Comparison of ENCODE assay signal across 9 cellular contexts in genomic region chr17:67474081-67474661, GRCh38.
A peak's percentile ranks its signal among the peaks of the same experiment; 100 is the strongest.
DNase-seq lines count a peak whose midpoint lies in the region; ATAC-seq, FAIRE-seq and TF ChIP-seq lines count a peak whose summit lies in the region.
"Had no signal": no experiment of that assay in that cellular context is flagged by ENCODE, and none has a peak within 500 bp of the region (broad histone marks: within the 10 kb centered on the region; RNA-seq: fewer than 3 reads in every experiment).

No MANE protein-coding gene starts in this region.

- POLR2A ChIA-PET in HepG2 (lab: Yijun Ruan, JAX): no interaction called here

- no peak overlapping the region for H3K9ac ChIP-seq in liver (ENCODE audit: low read depth in 1 of 2, low read length in 2 of 2)
- no peak overlapping the region for H3K9ac ChIP-seq in HepG2 (ENCODE audit: insufficient read depth, low read depth, low read length)

- H3K36me3 ChIP-seq in liver (ENCODE audit: control insufficient read depth in 4 of 4, insufficient read depth in 3 of 4, low read depth in 1 of 4, low read length in 3 of 4) (no peaks in the 10 kb centered on the region), HepG2 (replicated peaks in 1 of 2; ENCODE audit: control insufficient read depth in 1 of 2, insufficient read depth in 2 of 2, low read length in 2 of 2) (no peaks in the 10 kb centered on the region), breast epithelium (no peaks in the 10 kb centered on the region), vagina (no peaks in the 10 kb centered on the region)

- no peaks in the 10 kb centered on the region for H3K79me2 ChIP-seq in HepG2 (ENCODE audit: insufficient read depth, low read length)

- TF ChIP-seq POLR2A in HepG2 (IDR thresholded peaks at IDR 0.05; ENCODE audit: insufficient read depth in 1 of 2, low read depth in 2 of 2, low read length in 2 of 2) (no peak), breast epithelium (IDR thresholded peaks at IDR 0.05) (no peak), vagina (IDR thresholded peaks at IDR 0.05) (no peak)

- ATAC-seq in HepG2 (no peak), HG02759 (IDR thresholded peaks at IDR 0.05; ENCODE audit: unreplicated experiment) (no peak)

- BruUV-seq in HepG2 (replicated peaks; lab: Mats Ljungman, UMichigan): no TSS peak

- WGBS in liver: 67% methylated on average over 12 of the region's 12 CpGs
- WGBS in HepG2 (ENCODE audit: low lambda C conversion rate): 33% methylated on average over 12 of the region's 12 CpGs

- H3K4me1 ChIP-seq in liver (ENCODE audit: control insufficient read depth in 4 of 4, insufficient read depth in 4 of 4, low read length in 3 of 4) (peaks cover 0 to 9% (median under 1%) of the 10 kb centered on the region in 4 donors), HepG2 (ENCODE audit: insufficient read depth, low read length) (peaks cover 9% of the 10 kb centered on the region; the same call in 1 of the 2 replicates), breast epithelium (no peaks in the 10 kb centered on the region), vagina (peaks cover 34% of the 10 kb centered on the region)

- TF ChIP-seq RAD21 in liver (IDR thresholded peaks at IDR 0.05): peak in 1 of 2 donors; percentile 31
- TF ChIP-seq RAD21 in HepG2 (CRISPR knock-in tag; IDR thresholded peaks at IDR 0.05): no peak

- TF ChIP-seq CTCF in liver (IDR thresholded peaks at IDR 0.05; ENCODE audit: low read depth, low read length, missing input control): no peak
- no peak for TF ChIP-seq CTCF in HepG2 (CRISPR knock-in tag; IDR thresholded peaks at IDR 0.05)
- no peak for TF ChIP-seq CTCF in breast epithelium (IDR thresholded peaks at IDR 0.05)
- no peak for TF ChIP-seq CTCF in vagina (IDR thresholded peaks at IDR 0.05)

- no peaks in the 10 kb centered on the region for H4K20me1 ChIP-seq in HepG2 (ENCODE audit: insufficient read depth, low read length)

- H3K4me3 ChIP-seq in liver (ENCODE audit: low read depth in 1 of 3, low read length in 3 of 3) (no peak overlapping the region), HepG2 (replicated peaks in 1 of 3; ENCODE audit: insufficient read depth in 1 of 3, low read depth in 2 of 3, low read length in 3 of 3) (no peak overlapping the region), breast epithelium (peak overlapping the region in 1 of 3 donors; percentile 2), vagina (no peak overlapping the region)

- intact Hi-C loops in HepG2 (cut with micrococcal nuclease; ENCODE audit: unreplicated experiment) (no loop called here), breast epithelium (cut with DNase I; ENCODE audit: low total_unique reads) (no loop called here), vagina (cut with DNase I) (loop anchor here (10.0 kb wide), 1 partner anchor 99 kb away; the partner anchor contains the start of gene PITPNC1)

- no peak overlapping the region for H3K4me2 ChIP-seq in HepG2 (ENCODE audit: low read depth, low read length)

- in situ Hi-C loops in HepG2 (cut with HindIII; ENCODE audit: extremely low pct_ligation_motif_present, low pct_unique_long_range_greater_than_20kb): no loop called here

- no peaks in the 10 kb centered on the region for H3K27me3 ChIP-seq in liver (ENCODE audit: control insufficient read depth in 4 of 4, insufficient read depth in 4 of 4, low read length in 3 of 4)
- H3K27me3 ChIP-seq in HepG2 (ENCODE audit: control insufficient read depth in 1 of 2, insufficient read depth in 2 of 2, low read length in 2 of 2): no peaks in the 10 kb centered on the region
- H3K27me3 ChIP-seq in breast epithelium: no peaks in the 10 kb centered on the region
- H3K27me3 ChIP-seq in vagina: no peaks in the 10 kb centered on the region

- no peak overlapping the region for H2AFZ ChIP-seq in HepG2 (ENCODE audit: low read length)

- no peaks in the 10 kb centered on the region for H3K9me3 ChIP-seq in liver (ENCODE audit: control insufficient read depth in 4 of 4, low read length in 3 of 4)
- H3K9me3 ChIP-seq in HepG2 (ENCODE audit: low read length): no peaks in the 10 kb centered on the region
- H3K9me3 ChIP-seq in breast epithelium: no peaks in the 10 kb centered on the region
- no peaks in the 10 kb centered on the region for H3K9me3 ChIP-seq in vagina

- TF ChIP-seq EP300 in HepG2 (IDR thresholded peaks at IDR 0.05; ENCODE audit: low read depth in 2 of 2, low read length in 2 of 2) (no peak), HepG2 (CRISPR knock-in tag; IDR thresholded peaks at IDR 0.05; ENCODE audit: borderline replicate concordance) (no peak)

- DNase-seq in HepG2 (ENCODE audit: low spot score): no peak
- DNase-seq in breast epithelium (ENCODE audit: low spot score in 2 of 2): no peak
- DNase-seq in medulla oblongata (ENCODE audit: extremely low spot score): peak; percentile 56
- no peak for DNase-seq in vagina (ENCODE audit: extremely low spot score in 2 of 2)
- no peak for DNase-seq in iPS-NIHi11 (ENCODE audit: low spot score)
- DNase-seq in NCI-H446 treated with DMSO at 0.1 percent for 48 hours (lab: John Stamatoyannopoulos, UW): no peak
- DNase-seq: DMS153 had no signal

- H3K27ac ChIP-seq in liver (ENCODE audit: low read depth in 1 of 2, low read length in 2 of 2) (no peak overlapping the region), HepG2 (ENCODE audit: extremely low read length, insufficient read depth, low read length) (no peak overlapping the region), breast epithelium (peak overlapping the region; percentile 43 to 56), vagina (peak overlapping the region; percentile 54)

- FAIRE-seq in HepG2 (lab: Jason Lieb, UNC): no peak

- CTCF ChIA-PET in HepG2 (lab: Yijun Ruan, JAX; ENCODE audit: low intra/inter-chr PET ratio, low total read pairs): interaction anchor here (2.2 kb wide), 1 partner anchor 96 kb away, joined by 21 read pairs; the partner anchor contains the start of gene PITPNC1

TF ChIP-seq in liver, 16 proteins besides CTCF, POLR2A, EP300 and RAD21:
- TF ChIP-seq NR2F2 (IDR thresholded peaks at IDR 0.05) (peak; percentile 55), REST (IDR thresholded peaks at IDR 0.05) (no peak), ATF3 (IDR thresholded peaks at IDR 0.05) (no peak), JUND (IDR thresholded peaks at IDR 0.05) (no peak), FOXA2 (IDR thresholded peaks at IDR 0.05) (no peak)

TF ChIP-seq in HepG2, 621 proteins besides CTCF, POLR2A, EP300 and RAD21 (continues in another document):
- TF ChIP-seq ZNF703 (CRISPR knock-in tag; IDR thresholded peaks at IDR 0.05; ENCODE audit: borderline replicate concordance) (no peak), ZBTB7B (CRISPR knock-in tag; IDR thresholded peaks at IDR 0.05) (no peak), MTF1 (CRISPR knock-in tag; IDR thresholded peaks at IDR 0.05) (no peak), ZNF790 (CRISPR knock-in tag; IDR thresholded peaks at IDR 0.05; ENCODE audit: borderline replicate concordance) (no peak), SP140L (CRISPR knock-in tag; IDR thresholded peaks at IDR 0.05; ENCODE audit: borderline replicate concordance) (no peak), ZNF451 (CRISPR knock-in tag; IDR thresholded peaks at IDR 0.05) (no peak), ELF4 (CRISPR knock-in tag; IDR thresholded peaks at IDR 0.05; ENCODE audit: borderline replicate concordance) (no peak), ZNF180 (CRISPR knock-in tag; IDR thresholded peaks at IDR 0.05; ENCODE audit: borderline replicate concordance, low read depth) (no peak), PHF20 (CRISPR knock-in tag; IDR thresholded peaks at IDR 0.05) (no peak), ZSCAN29 (CRISPR knock-in tag; conservative IDR thresholded peaks at IDR 0.05) (no peak)
- TF ChIP-seq, protein P1, sequence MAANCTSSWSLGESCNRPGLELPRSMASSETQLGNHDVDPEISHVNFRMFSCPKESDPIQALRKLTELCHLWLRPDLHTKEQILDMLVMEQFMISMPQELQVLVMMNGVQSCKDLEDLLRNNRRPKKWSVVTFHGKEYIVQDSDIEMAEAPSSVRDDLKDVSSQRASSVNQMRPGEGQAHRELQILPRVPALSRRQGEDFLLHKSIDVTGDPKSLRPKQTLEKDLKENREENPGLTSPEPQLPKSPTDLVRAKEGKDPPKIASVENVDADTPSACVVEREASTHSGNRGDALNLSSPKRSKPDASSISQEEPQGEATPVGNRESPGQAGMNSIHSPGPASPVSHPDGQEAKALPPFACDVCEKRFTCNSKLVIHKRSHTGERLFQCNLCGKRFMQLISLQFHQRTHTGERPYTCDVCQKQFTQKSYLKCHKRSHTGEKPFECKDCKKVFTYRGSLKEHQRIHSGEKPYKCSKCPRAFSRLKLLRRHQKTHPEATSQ (CRISPR knock-in tag; IDR thresholded peaks at IDR 0.05; ENCODE audit: borderline replicate concordance): no peak
- TF ChIP-seq, protein P2, sequence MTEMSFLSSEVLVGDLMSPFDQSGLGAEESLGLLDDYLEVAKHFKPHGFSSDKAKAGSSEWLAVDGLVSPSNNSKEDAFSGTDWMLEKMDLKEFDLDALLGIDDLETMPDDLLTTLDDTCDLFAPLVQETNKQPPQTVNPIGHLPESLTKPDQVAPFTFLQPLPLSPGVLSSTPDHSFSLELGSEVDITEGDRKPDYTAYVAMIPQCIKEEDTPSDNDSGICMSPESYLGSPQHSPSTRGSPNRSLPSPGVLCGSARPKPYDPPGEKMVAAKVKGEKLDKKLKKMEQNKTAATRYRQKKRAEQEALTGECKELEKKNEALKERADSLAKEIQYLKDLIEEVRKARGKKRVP (CRISPR knock-in tag; IDR thresholded peaks at IDR 0.05): no peak

Comparison
In these comparisons a context has a peak if more than half of its experiments do, and no peak if none do; other contexts are left out.
1. H3K27ac ChIP-seq: peak in breast epithelium (2 of 2) and vagina (single experiment); none in liver (0 of 2) and HepG2 (single experiment).